8 cellular contexts compared by ENCODE assay signal in the genomic region with DNA sequence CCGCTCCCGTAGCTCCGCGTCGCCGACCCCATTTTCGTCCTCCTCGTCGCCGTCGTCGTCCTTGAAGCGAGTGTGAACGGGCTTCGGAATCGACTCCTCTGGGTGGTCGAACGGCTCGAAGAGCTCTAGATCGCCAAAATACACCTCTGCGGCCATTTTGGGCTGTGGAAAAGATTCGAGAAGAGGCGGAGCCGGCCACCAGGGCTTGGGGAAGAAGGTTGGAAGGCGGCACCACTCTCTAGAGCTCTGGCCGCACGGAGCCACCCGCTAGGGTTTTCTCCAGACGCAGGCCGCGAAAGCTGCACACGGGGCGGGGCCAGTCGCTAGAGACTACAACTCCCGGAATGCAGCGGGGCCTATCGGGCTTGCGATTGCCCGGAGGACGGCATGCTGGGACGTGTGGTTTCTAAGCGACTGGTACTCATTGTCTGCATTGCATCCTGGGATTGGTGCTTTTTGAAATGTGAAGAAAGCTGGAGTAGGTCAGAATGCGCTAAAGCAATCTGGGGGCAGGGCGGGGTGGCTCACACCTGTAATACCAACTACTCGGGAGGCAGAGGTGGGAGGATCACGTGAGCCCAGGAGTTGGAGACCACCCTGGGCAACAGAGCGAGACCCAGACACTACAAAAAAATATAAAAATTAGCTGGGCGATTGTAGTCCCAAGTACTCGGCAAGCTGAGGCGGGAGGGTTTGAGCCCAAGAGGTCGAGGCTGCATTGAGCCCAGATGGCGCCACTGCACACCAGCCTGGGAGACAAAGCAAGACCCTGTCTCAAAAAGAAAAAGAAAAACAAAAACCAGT. TPM values are rescaled to one million over a fixed set of nuclear protein-coding genes. Genes with fewer than 3 reads are reported as not detected.
DNase-seq lines count a peak whose midpoint lies in the region; ATAC-seq and TF ChIP-seq lines count a peak whose summit lies in the region.

A gene (minus strand): TSS at position 248 of the 804 bp plus-strand sequence. CDS start 92 bp downstream, at position 156.

- ATAC-seq in HG02884 (IDR thresholded peaks at IDR 0.05; ENCODE audit: unreplicated experiment): peak; percentile 92
- peak; percentile 98 to 99 for ATAC-seq in left cardiac atrium

- TF ChIP-seq CTCF in GM13977 (IDR thresholded peaks at IDR 0.05; ENCODE audit: extremely low read depth, insufficient read depth, missing control alignments) (peak; percentile 27), progenitor cell of endocrine pancreas (IDR thresholded peaks at IDR 0.05; ENCODE audit: unreplicated experiment) (peak; percentile 10)

- peak within 1 kb of the TSS; percentile 98 for H3K4me3 Mint-ChIP-seq in T-helper 1 cell treated with Interleukin-12 subunit alpha and Interleukin-12 subunit beta and Interleukin-4 antibody, amounts not matched to agents 30 μg/mL and 1 μg/mL, for 36 hours
- peak within 1 kb of the TSS; percentile 98 for H3K4me3 Mint-ChIP-seq in progenitor cell of endocrine pancreas (ENCODE audit: low read depth)

- peaks cover 33% of the 10 kb centered on the region for H3K36me3 Mint-ChIP-seq in T-helper 1 cell treated with Interleukin-12 subunit alpha and Interleukin-12 subunit beta and Interleukin-4 antibody, amounts not matched to agents 30 μg/mL and 1 μg/mL, for 36 hours (ENCODE audit: low read depth)
- H3K36me3 Mint-ChIP-seq in progenitor cell of endocrine pancreas (ENCODE audit: insufficient read depth): peaks cover 17% of the 10 kb centered on the region

- H3K4me1 Mint-ChIP-seq in T-helper 1 cell treated with Interleukin-12 subunit alpha and Interleukin-12 subunit beta and Interleukin-4 antibody, amounts not matched to agents 30 μg/mL and 1 μg/mL, for 36 hours (ENCODE audit: low read depth): peaks cover 28% of the 10 kb centered on the region
- peaks cover 13% of the 10 kb centered on the region for H3K4me1 Mint-ChIP-seq in progenitor cell of endocrine pancreas (ENCODE audit: low read depth)

- peak within 1 kb of the TSS; percentile 98 for H3K27ac Mint-ChIP-seq in T-helper 1 cell treated with Interleukin-12 subunit alpha and Interleukin-12 subunit beta and Interleukin-4 antibody, amounts not matched to agents 30 μg/mL and 1 μg/mL, for 36 hours
- peak within 1 kb of the TSS; percentile 100 for H3K27ac Mint-ChIP-seq in progenitor cell of endocrine pancreas

- no peaks in the 10 kb centered on the region for H3K27me3 Mint-ChIP-seq in T-helper 1 cell treated with Interleukin-12 subunit alpha and Interleukin-12 subunit beta and Interleukin-4 antibody, amounts not matched to agents 30 μg/mL and 1 μg/mL, for 36 hours (ENCODE audit: low read depth)
- no peaks in the 10 kb centered on the region for H3K27me3 Mint-ChIP-seq in progenitor cell of endocrine pancreas

- no peaks in the 10 kb centered on the region for H3K9me3 Mint-ChIP-seq in T-helper 1 cell treated with Interleukin-12 subunit alpha and Interleukin-12 subunit beta and Interleukin-4 antibody, amounts not matched to agents 30 μg/mL and 1 μg/mL, for 36 hours
- H3K9me3 Mint-ChIP-seq in progenitor cell of endocrine pancreas (ENCODE audit: low read depth): no peaks in the 10 kb centered on the region

- in situ Hi-C loops in GM13977 (cut with MboI; ENCODE audit: low pct_unique_long_range_greater_than_20kb, low sequenced_read_pairs, unreplicated experiment): no loop called here

- DNase-seq in GM13977 (ENCODE audit: low spot score) (peak; percentile 92), NCI-H1694 (lab: John Stamatoyannopoulos, UW) (peak; percentile 95), amniotic stem cell (lab: John Stamatoyannopoulos, UW) (peak; percentile 98), left cardiac atrium (peak; percentile 98), progenitor cell of endocrine pancreas (ENCODE audit: low spot score, unreplicated experiment) (peak; percentile 89), ureter (ENCODE audit: low spot score) (peak; percentile 98)

- intact Hi-C loops in left cardiac atrium (cut with DNase I): no loop called here

RNA-seq across cellular contexts. Expression of the gene that starts here (rescaled TPM):
- 10 to 100 TPM; 10.9 to 11.5 TPM for total RNA-seq in left cardiac atrium
- 33.4 and 34.9 TPM in 2 replicates for total RNA-seq in progenitor cell of endocrine pancreas
- total RNA-seq in ureter: 32.2 TPM

Comparison
In these comparisons a context has a peak if more than half of its experiments do, and no peak if none do; other contexts are left out.
1. Peak in every context shown above with its lines: DNase-seq and ATAC-seq.